ENCODE assay signal across 26 cellular contexts in the genomic region with DNA sequence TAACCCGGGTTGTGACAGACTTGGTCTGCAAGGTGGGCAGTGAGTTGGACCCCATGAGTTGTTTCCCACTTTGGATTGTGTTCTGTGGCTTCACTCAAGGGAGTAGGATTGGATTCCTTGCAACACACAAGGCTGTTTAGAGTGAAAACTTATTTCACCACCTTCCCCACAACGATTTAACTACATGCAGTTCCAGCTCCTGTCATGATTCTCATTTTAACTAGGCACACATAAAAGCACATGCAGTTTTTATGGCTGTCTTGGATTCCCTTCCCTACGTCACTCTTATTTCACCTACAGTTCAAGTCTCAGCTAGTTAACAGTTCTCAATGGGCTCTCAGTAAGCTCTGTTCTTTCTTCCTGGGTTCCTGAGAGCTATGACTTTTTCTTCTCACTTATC. TPM values are rescaled to one million over a fixed set of nuclear protein-coding genes. Genes with fewer than 3 reads are reported as not detected.
DNase-seq lines count a peak whose midpoint lies in the region; ATAC-seq, FAIRE-seq and TF ChIP-seq lines count a peak whose summit lies in the region.
"Had no signal": no experiment of that assay in that cellular context is flagged by ENCODE, and none has a peak within 500 bp of the region (broad histone marks: within the 10 kb centered on the region; RNA-seq: fewer than 3 reads in every experiment).

No MANE protein-coding gene starts in this region.

- H3K4me3 ChIP-seq in mesendoderm (ENCODE audit: low read length) (no peak overlapping the region), thoracic aorta (no peak overlapping the region), Caco-2 (ENCODE audit: low read depth, low read length) (no peak overlapping the region)
- H3K4me3 ChIP-seq: GM23248, HAP-1, Peyer's patch, SK-N-MC had no signal

- no peak overlapping the region for H4K5ac ChIP-seq in mesendoderm (ENCODE audit: low read length)

- no peaks in the 10 kb centered on the region for H3K79me1 ChIP-seq in mesendoderm (ENCODE audit: low read length)

- no peak overlapping the region for H3K4me3 Mint-ChIP-seq in Caco-2 (ENCODE audit: unreplicated experiment)
- H3K4me3 Mint-ChIP-seq: CD14-positive monocyte; CD8-positive, alpha-beta memory T cell had no signal

- H3K4me1 Mint-ChIP-seq in Caco-2 (ENCODE audit: low read depth, unreplicated experiment), result no peaks in the 10 kb centered on the region
- H3K4me1 Mint-ChIP-seq: CD14-positive monocyte; CD8-positive, alpha-beta memory T cell had no signal

- FAIRE-seq in GM12891 (lab: Jason Lieb, UNC), result no peak

- H3K27me3 ChIP-seq in mesendoderm (ENCODE audit: insufficient read depth, low read length, poor library complexity) (no peaks in the 10 kb centered on the region), thoracic aorta (replicated peaks; ENCODE audit: insufficient read depth) (no peaks in the 10 kb centered on the region), Caco-2 (replicated peaks; ENCODE audit: control insufficient read depth, insufficient read depth, low read length) (no peaks in the 10 kb centered on the region)
- H3K27me3 ChIP-seq: Peyer's patch had no signal

- BruUV-seq in Caco-2 (replicated peaks; lab: Mats Ljungman, UMichigan), result no TSS peak

- H3K27ac ChIP-seq in VCaP, result 0 out of 2 replicates have a peak overlapping the region, but pooled peaks have one; percentile 17
- H3K27ac ChIP-seq in mesendoderm (ENCODE audit: low read depth, low read length), result no peak overlapping the region
- H3K27ac ChIP-seq in thoracic aorta, result peak overlapping the region; percentile 15 to 45
- H3K27ac ChIP-seq: GM23248, Peyer's patch, SK-N-MC had no signal

- peaks cover 8% of the 10 kb centered on the region for H3K9me3 Mint-ChIP-seq in Caco-2 (ENCODE audit: unreplicated experiment)

- H4K8ac ChIP-seq in mesendoderm (ENCODE audit: low read depth, low read length), result no peak overlapping the region

- TF ChIP-seq CTCF in VCaP (conservative IDR thresholded peaks at IDR 0.05), result no peak
- no peak for TF ChIP-seq CTCF in thoracic aorta (IDR thresholded peaks at IDR 0.05)
- no peak for TF ChIP-seq CTCF in Caco-2 (IDR thresholded peaks at IDR 0.05; ENCODE audit: insufficient read depth in 1 of 2, low read depth in 1 of 2, low read length in 1 of 2, severe bottlenecking in 1 of 2, unreplicated experiment in 1 of 2)

- H3K9ac ChIP-seq in mesendoderm (ENCODE audit: low read length), result no peak overlapping the region
- H3K9ac ChIP-seq: GM23248 had no signal

- H2AK5ac ChIP-seq in mesendoderm (ENCODE audit: low read length), result no peak overlapping the region

- H3K4me1 ChIP-seq in mesendoderm (ENCODE audit: control insufficient read depth, low read depth, low read length) (no peaks in the 10 kb centered on the region), thoracic aorta (ENCODE audit: control insufficient read depth in 1 of 2, low read depth in 2 of 2) (peaks cover 32 to 62% of the 10 kb centered on the region in 2 donors), Caco-2 (no peaks in the 10 kb centered on the region)
- H3K4me1 ChIP-seq: BE2C, HAP-1, Peyer's patch had no signal

- no peak overlapping the region for H3K4me2 ChIP-seq in mesendoderm (ENCODE audit: low read length)

- no peak overlapping the region for H3K56ac ChIP-seq in mesendoderm (ENCODE audit: low read length)

- peak overlapping the region; percentile 9 for H3K18ac ChIP-seq in mesendoderm (ENCODE audit: low read length)

- H2BK5ac ChIP-seq in mesendoderm (ENCODE audit: low read length), result no peak overlapping the region

- no peak for ATAC-seq in thoracic aorta (ENCODE audit: insufficient number of reproducible peaks, low FRiP score, low read depth)

- WGBS in mesendoderm (ENCODE audit: extremely low coverage, insufficient coverage, low lambda C conversion rate), result no CpG with 5 or more reads among the region's 3 CpGs

- H3K27me3 Mint-ChIP-seq in Caco-2 (ENCODE audit: insufficient read depth, unreplicated experiment), result peaks cover 2% of the 10 kb centered on the region

- H3K36me3 ChIP-seq in mesendoderm (ENCODE audit: control insufficient read depth, insufficient read depth, low read length) (no peaks in the 10 kb centered on the region), thoracic aorta (no peaks in the 10 kb centered on the region), Caco-2 (ENCODE audit: control insufficient read depth, insufficient read depth, low read length) (no peaks in the 10 kb centered on the region)
- H3K36me3 ChIP-seq: BE2C, HAP-1, Peyer's patch had no signal

- no peak overlapping the region for H2BK120ac ChIP-seq in mesendoderm (ENCODE audit: low read depth, low read length)

- CTCF ChIA-PET in HEK293T (lab: Yijun Ruan, JAX) (no interaction called here), Caco-2 (lab: Charles Lee) (no interaction called here)

- intact Hi-C loops in Caco-2 (cut with micrococcal nuclease; ENCODE audit: unreplicated experiment), result no loop called here

- TF ChIP-seq POLR2A in GM12891 (IDR thresholded peaks at IDR 0.05; ENCODE audit: low read depth, low read length), result no peak

- POLR2A ChIA-PET in HEK293T (lab: Yijun Ruan, JAX) (no interaction called here), Caco-2 (lab: Charles Lee) (no interaction called here)

- no peak overlapping the region for H3K23ac ChIP-seq in mesendoderm (ENCODE audit: low read length)

- no peak overlapping the region for H3K27ac Mint-ChIP-seq in Caco-2 (ENCODE audit: unreplicated experiment)
- H3K27ac Mint-ChIP-seq: CD8-positive, alpha-beta memory T cell had no signal

- no peak overlapping the region for H3K4ac ChIP-seq in mesendoderm (ENCODE audit: low read depth, low read length)

- no peaks in the 10 kb centered on the region for H3K79me2 ChIP-seq in mesendoderm (ENCODE audit: control insufficient read depth, insufficient read depth, low read length)

- no peaks in the 10 kb centered on the region for H3K9me3 ChIP-seq in thoracic aorta
- no peaks in the 10 kb centered on the region for H3K9me3 ChIP-seq in Caco-2
- H3K9me3 ChIP-seq: BE2C, HAP-1, Peyer's patch had no signal

- no peaks in the 10 kb centered on the region for H3K36me3 Mint-ChIP-seq in Caco-2 (ENCODE audit: insufficient read depth, unreplicated experiment)
- H3K36me3 Mint-ChIP-seq: CD14-positive monocyte; CD8-positive, alpha-beta memory T cell had no signal

- no peak overlapping the region for H2BK15ac ChIP-seq in mesendoderm (replicated peaks; ENCODE audit: low read depth)

- DNase-seq in HEK293T (ENCODE audit: extremely low spot score) (no peak), mesendoderm (no peak), thoracic aorta (ENCODE audit: low spot score) (no peak), GM12891 (ENCODE audit: insufficient read length, low spot score) (no peak), AG08396 (ENCODE audit: low spot score) (no peak), Caco-2 (no peak)
- no peak for DNase-seq in stimulated activated CD4-positive, alpha-beta T cell treated with anti-CD3 and anti-CD28 coated beads, Interleukin-12 subunit alpha, Interleukin-12 subunit beta, amount 100 ng/mL, for 4 hours
- DNase-seq: BE2C; Calu3; CD8-positive, alpha-beta memory T cell; DMS79 treated with DMSO at 0.1 percent for 48 hours; GM23248; KG1; NCI-H1048; NCI-H1417; NCI-H1694 treated with DMSO at 0.1 percent for 48 hours; NCI-H2081; NCI-H2227 treated with DMSO at 0.1 percent for 48 hours; NCI-H526 treated with DMSO at 0.1 percent for 48 hours; OCI-M1; Peyer's patch; SIG-M5 had no signal

TF ChIP-seq in HEK293T, 16 proteins besides CTCF, POLR2A, EP300 and RAD21:
- no peak for TF ChIP-seq ZNF384 (IDR thresholded peaks at IDR 0.05)
- no peak for TF ChIP-seq CTBP1 (IDR thresholded peaks at IDR 0.05; ENCODE audit: borderline replicate concordance)
- 0 out of 2 replicates have a peak, but pooled peaks have one; percentile 6 for TF ChIP-seq PKNOX1 (IDR thresholded peaks at IDR 0.05)

TF ChIP-seq in GM12891, 5 proteins besides CTCF, POLR2A, EP300 and RAD21:
- TF ChIP-seq POU2F2 (IDR thresholded peaks at IDR 0.05; ENCODE audit: low read depth, low read length) (no peak), SPI1 (IDR thresholded peaks at IDR 0.05; ENCODE audit: low read depth, low read length) (no peak), TAF1 (IDR thresholded peaks at IDR 0.05; ENCODE audit: low read depth, low read length) (no peak), POLR2AphosphoS5 (IDR thresholded peaks at IDR 0.05; ENCODE audit: low read depth, low read length) (no peak), PAX5 (IDR thresholded peaks at IDR 0.05; ENCODE audit: insufficient read depth, low read length, severe bottlenecking) (no peak)

RNA-seq across cellular contexts. Expression of gene EFEMP1, which starts 15.9 kb away (rescaled TPM):
- polyA plus RNA-seq in mesendoderm (2013, experiment 1 of 2), result 14.5 TPM
- polyA plus RNA-seq in mesendoderm (2013, experiment 2 of 2), result 14.7 TPM
- 1,000 to 10,000 TPM; 1,782 to 2,754 TPM for total RNA-seq in thoracic aorta
- 0.23 TPM for polyA plus RNA-seq in GM12891 (2012; ENCODE audit: low read depth, missing spikeins)
- not detected in 2 replicates for total RNA-seq in Caco-2 (2022)
- total RNA-seq: CD8-positive, alpha-beta memory T cell had no signal
- polyA plus RNA-seq: CD14-positive monocyte; CD8-positive, alpha-beta memory T cell had no signal

Comparison
In these comparisons a context has a peak if more than half of its experiments do, and no peak if none do; other contexts are left out.
1. RNA of gene EFEMP1, which starts 15.9 kb away (total RNA-seq): 1,782 to 2,754 TPM in thoracic aorta; not detected in Caco-2; every median in the first group is over 1,000 times any median in the second.